ENCODE assay signal across 10 cellular contexts in the genomic region with DNA sequence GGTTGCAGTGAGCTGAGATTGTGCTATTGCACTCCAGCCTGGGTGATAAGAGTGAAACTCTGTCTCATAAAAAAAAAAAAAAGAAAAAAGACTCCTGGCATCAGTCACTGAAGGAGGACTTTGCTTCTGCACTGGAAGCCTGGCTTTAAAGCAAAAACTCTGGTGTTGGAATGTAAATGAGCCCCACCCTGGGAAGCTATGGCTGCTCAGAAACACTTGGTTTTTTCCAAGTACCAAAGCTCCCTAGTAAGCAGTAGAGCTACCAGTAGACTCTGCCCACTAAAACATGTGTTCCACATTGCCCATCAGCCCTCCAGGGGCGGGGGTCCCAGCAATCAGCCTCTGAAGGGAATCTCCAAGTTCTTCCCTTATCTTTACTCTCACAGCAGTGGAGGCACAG.
DNase-seq lines count a peak whose midpoint lies in the region; ATAC-seq, FAIRE-seq and TF ChIP-seq lines count a peak whose summit lies in the region.
"Had no signal": no experiment of that assay in that cellular context is flagged by ENCODE, and none has a peak within 500 bp of the region (broad histone marks: within the 10 kb centered on the region; RNA-seq: fewer than 3 reads in every experiment).

No MANE protein-coding gene starts in this region.

- 35% methylated on average over 1 of the region's 1 CpG for WGBS in hepatocyte (ENCODE audit: low lambda C conversion rate, missing lambda C conversion rate)

- TF ChIP-seq CTCF in hepatocyte (IDR thresholded peaks at IDR 0.05; ENCODE audit: poor library complexity): no peak

- H3K4me1 ChIP-seq in adipocyte (ENCODE audit: control insufficient read depth, insufficient read depth, low read length) (peaks cover 23% of the 10 kb centered on the region), hepatocyte (ENCODE audit: insufficient read depth) (peaks cover 32% of the 10 kb centered on the region)

- peak overlapping the region; percentile 95 for H3K27ac ChIP-seq in hepatocyte

- DNase-seq in adipocyte (ENCODE audit: low read depth) (peak; percentile 86), hepatocyte (ENCODE audit: low spot score) (peak; percentile 78), sciatic nerve (ENCODE audit: low spot score) (no peak), RPMI8226 (no peak), germinal center (ENCODE audit: low spot score) (no peak), NCI-H2081 treated with DMSO at 0.1 percent for 48 hours (lab: John Stamatoyannopoulos, UW) (no peak)
- DNase-seq: NCI-H526 had no signal

- H3K27me3 ChIP-seq in adipocyte (replicated peaks; ENCODE audit: control insufficient read depth, insufficient read depth, low read length): no peaks in the 10 kb centered on the region
- H3K27me3 ChIP-seq in hepatocyte: no peaks in the 10 kb centered on the region

- H4K20me1 ChIP-seq in hepatocyte (ENCODE audit: insufficient read depth, poor library complexity, severe bottlenecking): no peaks in the 10 kb centered on the region

- H3K4me3 ChIP-seq in adipocyte (ENCODE audit: low read length) (no peak overlapping the region), hepatocyte (no peak overlapping the region)

- no peak overlapping the region for H3K9ac ChIP-seq in adipocyte (ENCODE audit: low read length)

- peak; percentile 65 for FAIRE-seq in G401.6 (lab: Jason Lieb, UNC)

- H3K36me3 ChIP-seq in adipocyte (ENCODE audit: control insufficient read depth, insufficient read depth, low read length, severe bottlenecking) (no peaks in the 10 kb centered on the region), hepatocyte (replicated peaks; ENCODE audit: insufficient read depth, low read depth) (no peaks in the 10 kb centered on the region)

- H3K9me3 ChIP-seq in adipocyte (ENCODE audit: control insufficient read depth, low read length): no peaks in the 10 kb centered on the region
- no peaks in the 10 kb centered on the region for H3K9me3 ChIP-seq in hepatocyte (ENCODE audit: low read depth)

- H3K79me2 ChIP-seq in hepatocyte: peaks cover 58% of the 10 kb centered on the region

- H2AFZ ChIP-seq in hepatocyte: no peak overlapping the region

- peak; percentile 63 for ATAC-seq in sciatic nerve
- ATAC-seq in GM19328 (IDR thresholded peaks at IDR 0.05; ENCODE audit: unreplicated experiment): no peak
- ATAC-seq: left lobe of liver had no signal

- no peaks in the 10 kb centered on the region for H3K9me2 ChIP-seq in hepatocyte (replicated peaks; ENCODE audit: insufficient read depth)

- peak overlapping the region; percentile 66 for H3K4me2 ChIP-seq in hepatocyte

- intact Hi-C loops in sciatic nerve (cut with DNase I): no loop called here

Comparison
In these comparisons a context has a peak if more than half of its experiments do, and no peak if none do; other contexts are left out.
1. DNase-seq: peak in adipocyte (single experiment) and hepatocyte (single experiment); none in sciatic nerve (single experiment), RPMI8226 (single experiment), germinal center (single experiment) and NCI-H2081 treated with DMSO at 0.1 percent for 48 hours (single experiment).